Comparison of ENCODE assay signal across 1 cellular context in genomic region chr16:82832861-82833260, GRCh38.
TF ChIP-seq lines count a peak whose summit lies in the region.

No MANE protein-coding gene starts in this region.

TF ChIP-seq in H1, 55 proteins besides CTCF, POLR2A, EP300 and RAD21 (continued from another document):
- no peak for TF ChIP-seq CHD7 (IDR thresholded peaks at IDR 0.05; ENCODE audit: insufficient replicate concordance, low read length)
- no peak for TF ChIP-seq NANOG (IDR thresholded peaks at IDR 0.05; ENCODE audit: insufficient read depth, low read depth, low read length, poor library complexity, severe bottlenecking)
- no peak for TF ChIP-seq SP2 (IDR thresholded peaks at IDR 0.05; ENCODE audit: low read length)
- no peak for TF ChIP-seq SIX5 (IDR thresholded peaks at IDR 0.05; ENCODE audit: low read depth, low read length)
